33 cellular contexts compared by ENCODE assay signal in genomic region chr9:8889100-8889499, GRCh38.
DNase-seq lines count a peak whose midpoint lies in the region; ATAC-seq, FAIRE-seq and TF ChIP-seq lines count a peak whose summit lies in the region.
"Had no signal": no experiment of that assay in that cellular context is flagged by ENCODE, and none has a peak within 500 bp of the region (broad histone marks: within the 10 kb centered on the region; RNA-seq: fewer than 3 reads in every experiment).

No MANE protein-coding gene starts in this region.

- no peak overlapping the region for H2BK15ac ChIP-seq in IMR-90 (ENCODE audit: low read depth, low read length)
- no peak overlapping the region for H2BK15ac ChIP-seq in H1 (ENCODE audit: low read length)

- H3K4me3 ChIP-seq in HepG2 (replicated peaks in 1 of 3; ENCODE audit: insufficient read depth in 1 of 3, low read depth in 2 of 3, low read length in 3 of 3) (no peak overlapping the region), right lobe of liver (no peak overlapping the region), HEK293 (ENCODE audit: low read depth, low read length) (no peak overlapping the region), IMR-90 (ENCODE audit: insufficient read depth, low read depth, low read length) (no peak overlapping the region), H1 (ENCODE audit: extremely low read depth in 1 of 4, insufficient read depth in 2 of 4, low read depth in 3 of 4, low read length in 4 of 4) (no peak overlapping the region)
- H3K4me3 ChIP-seq: A549; BLaER1; BLaER1 treated with 17β-estradiol and CSF1 and Interleukin-3, amounts not matched to agents 10 nM and 100 nM had no signal

- H3K56ac ChIP-seq in IMR-90 (ENCODE audit: extremely low read depth, insufficient read depth, low read length) (no peak overlapping the region), H1 (replicated peaks; ENCODE audit: insufficient read length, low read depth, low read length) (no peak overlapping the region)

- 0% methylated on average over 1 of the region's 1 CpG for WGBS in HepG2 (ENCODE audit: low lambda C conversion rate)
- WGBS in right lobe of liver (ENCODE audit: insufficient coverage, low coverage, low lambda C conversion rate, missing lambda C conversion rate), result 73% methylated on average over 1 of the region's 1 CpG
- WGBS in IMR-90 (ENCODE audit: extremely low coverage in 2 of 2, insufficient read length in 1 of 2), 2 experiments, result no CpG with 5 or more reads among the region's 1 CpG
- WGBS in H1 (ENCODE audit: extremely low coverage in 1 of 2, insufficient coverage in 1 of 2, insufficient read length in 1 of 2, insufficient replicate concordance in 2 of 2, low coverage in 1 of 2, low lambda C conversion rate in 2 of 2, missing lambda C conversion rate in 1 of 2), 2 experiments, result 82 to 100% methylated on average over 1 of the region's 1 CpG

- no peaks in the 10 kb centered on the region for H3K36me3 ChIP-seq in HepG2 (replicated peaks in 1 of 2; ENCODE audit: control insufficient read depth in 1 of 2, insufficient read depth in 2 of 2, low read length in 2 of 2)
- no peaks in the 10 kb centered on the region for H3K36me3 ChIP-seq in right lobe of liver
- no peaks in the 10 kb centered on the region for H3K36me3 ChIP-seq in HEK293 (ENCODE audit: control insufficient read depth in 2 of 2, insufficient read depth in 1 of 2, low read length in 2 of 2)
- H3K36me3 ChIP-seq in IMR-90 (ENCODE audit: control insufficient read depth, insufficient read depth, low read length), result no peaks in the 10 kb centered on the region
- no peaks in the 10 kb centered on the region for H3K36me3 ChIP-seq in H1 (ENCODE audit: control insufficient read depth in 2 of 4, insufficient read depth in 4 of 4, low read length in 3 of 4)
- H3K36me3 ChIP-seq: BE2C; BLaER1; BLaER1 treated with 17β-estradiol and CSF1 and Interleukin-3, amounts not matched to agents 10 nM and 100 nM had no signal

- H2BK120ac ChIP-seq in IMR-90 (ENCODE audit: low read depth, low read length), result no peak overlapping the region
- H2BK120ac ChIP-seq in H1 (replicated peaks; ENCODE audit: low read depth, low read length), result no peak overlapping the region

- H3K14ac ChIP-seq in IMR-90 (replicated peaks; ENCODE audit: low read depth, low read length), result no peak overlapping the region
- no peak overlapping the region for H3K14ac ChIP-seq in H1 (ENCODE audit: insufficient read length)

- no peaks in the 10 kb centered on the region for H3K27me3 ChIP-seq in HepG2 (ENCODE audit: control insufficient read depth in 1 of 2, insufficient read depth in 2 of 2, low read length in 2 of 2)
- no peaks in the 10 kb centered on the region for H3K27me3 ChIP-seq in right lobe of liver
- no peaks in the 10 kb centered on the region for H3K27me3 ChIP-seq in IMR-90 (ENCODE audit: control insufficient read depth, insufficient read depth, low read length)
- H3K27me3 ChIP-seq in H1 (replicated peaks in 1 of 4; ENCODE audit: control insufficient read depth in 3 of 4, extremely low read depth in 1 of 4, insufficient read depth in 3 of 4, low read length in 3 of 4), result no peaks in the 10 kb centered on the region
- H3K27me3 ChIP-seq: BE2C; BLaER1; BLaER1 treated with 17β-estradiol and CSF1 and Interleukin-3, amounts not matched to agents 10 nM and 100 nM had no signal

- no peaks in the 10 kb centered on the region for H3K4me1 ChIP-seq in HepG2 (ENCODE audit: insufficient read depth, low read length)
- no peaks in the 10 kb centered on the region for H3K4me1 ChIP-seq in right lobe of liver
- H3K4me1 ChIP-seq in HEK293 (ENCODE audit: control insufficient read depth, insufficient read depth, low read length), result peaks cover 3% of the 10 kb centered on the region; the same call in 1 of the 2 replicates
- H3K4me1 ChIP-seq in IMR-90 (ENCODE audit: control insufficient read depth, insufficient read depth, low read length), result no peaks in the 10 kb centered on the region
- H3K4me1 ChIP-seq in H1 (replicated peaks in 1 of 4; ENCODE audit: control insufficient read depth in 3 of 4, insufficient read depth in 4 of 4, low read length in 3 of 4), result peaks cover 0 to 2% (median 0%) of the 10 kb centered on the region in 4 experiments; a peak in 1 of 7 replicates
- H3K4me1 ChIP-seq: A549; BE2C; BLaER1; BLaER1 treated with 17β-estradiol and CSF1 and Interleukin-3, amounts not matched to agents 10 nM and 100 nM; Caco-2 had no signal

- no peak overlapping the region for H4K5ac ChIP-seq in IMR-90 (ENCODE audit: low read depth, low read length)
- H4K5ac ChIP-seq in H1 (ENCODE audit: insufficient read length, low read depth, low read length), result no peak overlapping the region

- no peak overlapping the region for H2BK12ac ChIP-seq in H1 (ENCODE audit: low read depth, low read length)

- POLR2A ChIA-PET in HepG2 (lab: Yijun Ruan, JAX), result no interaction called here
- POLR2A ChIA-PET in HEK293 (lab: Yijun Ruan, JAX), result no interaction called here
- POLR2A ChIA-PET in IMR-90 (lab: Charles Lee; ENCODE audit: unreplicated experiment), result no interaction called here
- POLR2A ChIA-PET in H1 (lab: Charles Lee; ENCODE audit: partially characterized antibody), result no interaction called here

- TF ChIP-seq POLR2A in HepG2 (IDR thresholded peaks at IDR 0.05; ENCODE audit: insufficient read depth in 1 of 2, low read depth in 2 of 2, low read length in 2 of 2) (no peak), right lobe of liver (IDR thresholded peaks at IDR 0.05) (no peak), IMR-90 (IDR thresholded peaks at IDR 0.05; ENCODE audit: low read depth, low read length) (no peak), H1 (IDR thresholded peaks at IDR 0.05; ENCODE audit: control extremely low read depth in 1 of 2, low read depth in 2 of 2, low read length in 2 of 2) (no peak)

- H3K9ac ChIP-seq in HepG2 (ENCODE audit: insufficient read depth, low read depth, low read length) (no peak overlapping the region), IMR-90 (ENCODE audit: low read depth, low read length) (no peak overlapping the region), H1 (replicated peaks in 1 of 4; ENCODE audit: extremely low read depth in 1 of 4, low read depth in 3 of 4, low read length in 3 of 4) (no peak overlapping the region)
- H3K9ac ChIP-seq: BLaER1; BLaER1 treated with 17β-estradiol and CSF1 and Interleukin-3, amounts not matched to agents 10 nM and 100 nM had no signal

- no peaks in the 10 kb centered on the region for H3K9me1 ChIP-seq in IMR-90 (ENCODE audit: insufficient read depth, low read length)

- BruUV-seq in HepG2 (replicated peaks; lab: Mats Ljungman, UMichigan) (no TSS peak), IMR-90 (replicated peaks; lab: Mats Ljungman, UMichigan) (no TSS peak)

- H4K91ac ChIP-seq in IMR-90 (ENCODE audit: insufficient read depth, low read depth, low read length) (no peak overlapping the region), H1 (replicated peaks; ENCODE audit: insufficient read length, low read length) (no peak overlapping the region)

- no peak overlapping the region for H2AFZ ChIP-seq in HepG2 (ENCODE audit: low read length)
- H2AFZ ChIP-seq in IMR-90 (replicated peaks; ENCODE audit: low read length, poor library complexity), result no peak overlapping the region
- H2AFZ ChIP-seq in H1 (ENCODE audit: low read length), result no peak overlapping the region

- ATAC-seq in HepG2, result no peak
- ATAC-seq in right lobe of liver, result no peak
- no peak for ATAC-seq in IMR-90 (ENCODE audit: low read depth)
- ATAC-seq in HG02610 (IDR thresholded peaks at IDR 0.05; ENCODE audit: unreplicated experiment), result no peak
- ATAC-seq: A549; CD8-positive, alpha-beta T cell had no signal

- no peak overlapping the region for H3K18ac ChIP-seq in IMR-90 (ENCODE audit: low read depth, low read length)
- no peak overlapping the region for H3K18ac ChIP-seq in H1 (ENCODE audit: extremely low read depth, low read length)

- no peak for DNase-seq in HepG2 (ENCODE audit: low spot score)
- no peak for DNase-seq in right lobe of liver
- no peak for DNase-seq in IMR-90
- no peak for DNase-seq in H1 (ENCODE audit: low read depth in 1 of 2, low spot score in 2 of 2)
- no peak for DNase-seq in NCI-H2107 treated with DMSO at 0.1 percent for 48 hours (lab: John Stamatoyannopoulos, UW; ENCODE audit: unreplicated experiment)
- DNase-seq in 8988T, result no peak
- DNase-seq: ACHN; AML-193; BE2C; C1 segment of cervical spinal cord; Caco-2; Calu3; CD4-positive, alpha-beta memory T cell; CD4-positive, alpha-beta T cell; CD4-positive, CD25-positive, alpha-beta regulatory T cell; CD8-positive, alpha-beta memory T cell; CD8-positive, alpha-beta T cell; COR-L47; DMS 273 treated with DMSO at 0.1 percent for 48 hours; DMS153; DMS53; DMS79; DND-41; EL had no signal

- H2BK20ac ChIP-seq in IMR-90 (ENCODE audit: low read depth, low read length) (no peak overlapping the region), H1 (ENCODE audit: low read length) (no peak overlapping the region)

- H2BK5ac ChIP-seq in IMR-90 (ENCODE audit: low read depth, low read length, poor library complexity, severe bottlenecking) (no peak overlapping the region), H1 (ENCODE audit: low read depth, low read length) (no peak overlapping the region)

- no peaks in the 10 kb centered on the region for H3K79me1 ChIP-seq in IMR-90 (ENCODE audit: low read depth in 1 of 2, low read length in 2 of 2)
- H3K79me1 ChIP-seq in H1 (ENCODE audit: low read depth, low read length), result no peaks in the 10 kb centered on the region

- dilution Hi-C loops in IMR-90 (cut with HindIII; ENCODE audit: low sequenced_read_pairs, unreplicated experiment), result no loop called here

- intact Hi-C loops in HepG2 (cut with micrococcal nuclease; ENCODE audit: unreplicated experiment) (no loop called here), right lobe of liver (cut with DNase I) (no loop called here), IMR-90 (cut with micrococcal nuclease) (no loop called here)

- no peak for TF ChIP-seq CTCF in HepG2 (CRISPR knock-in tag; IDR thresholded peaks at IDR 0.05)
- TF ChIP-seq CTCF in right lobe of liver (IDR thresholded peaks at IDR 0.05), result no peak
- TF ChIP-seq CTCF in HEK293 (tag by site-specific recombination; IDR thresholded peaks at IDR 0.05), result no peak
- no peak for TF ChIP-seq CTCF in IMR-90 (conservative IDR thresholded peaks at IDR 0.05; ENCODE audit: low read depth, low read length)
- TF ChIP-seq CTCF in H1 (IDR thresholded peaks at IDR 0.05; ENCODE audit: control extremely low read depth in 1 of 3, insufficient read depth in 1 of 3, low read depth in 1 of 3, low read length in 3 of 3), result no peak

- H3K4ac ChIP-seq in IMR-90 (ENCODE audit: low read depth, low read length) (no peak overlapping the region), H1 (replicated peaks; ENCODE audit: insufficient read length, low read depth, low read length) (no peak overlapping the region)

- CTCF ChIA-PET in HepG2 (lab: Yijun Ruan, JAX; ENCODE audit: low intra/inter-chr PET ratio, low total read pairs), result no interaction called here
- CTCF ChIA-PET in HEK293 (lab: Yijun Ruan, JAX), result interaction anchor here (0.6 kb wide), 1 partner anchor 50 kb away, joined by 3 read pairs; no protein-coding TSS in a partner anchor
- CTCF ChIA-PET in IMR-90 (lab: Yijun Ruan, JAX), result no interaction called here
- CTCF ChIA-PET in H1 (lab: Charles Lee; ENCODE audit: partially characterized antibody), result interaction anchor here (0.9 kb wide), 1 partner anchor 9 kb away, joined by 4 read pairs; no protein-coding TSS in a partner anchor

- TF ChIP-seq EP300 in HepG2 (IDR thresholded peaks at IDR 0.05; ENCODE audit: low read depth in 2 of 2, low read length in 2 of 2), result no peak
- no peak for TF ChIP-seq EP300 in HepG2 (CRISPR knock-in tag; IDR thresholded peaks at IDR 0.05; ENCODE audit: borderline replicate concordance)
- TF ChIP-seq EP300 in H1 (IDR thresholded peaks at IDR 0.05; ENCODE audit: borderline replicate concordance in 1 of 2, low read depth in 2 of 2, low read length in 2 of 2), result no peak

- H3K23ac ChIP-seq in IMR-90 (ENCODE audit: low read depth, low read length) (no peak overlapping the region), H1 (ENCODE audit: insufficient read length) (no peak overlapping the region)

- no peak for FAIRE-seq in HepG2 (lab: Jason Lieb, UNC)
- FAIRE-seq in H1 (lab: Jason Lieb, UNC), result no peak
- FAIRE-seq: A204.1, A549, D721Med had no signal

- H3K4me2 ChIP-seq in HepG2 (ENCODE audit: low read depth, low read length) (no peak overlapping the region), IMR-90 (ENCODE audit: low read depth, low read length) (no peak overlapping the region), H1 (ENCODE audit: insufficient read depth in 1 of 2, low read depth in 2 of 2, low read length in 2 of 2) (no peak overlapping the region)
- H3K4me2 ChIP-seq: A549; BLaER1; BLaER1 treated with 17β-estradiol and CSF1 and Interleukin-3, amounts not matched to agents 10 nM and 100 nM had no signal

- no peaks in the 10 kb centered on the region for H3K79me2 ChIP-seq in HepG2 (ENCODE audit: insufficient read depth, low read length)
- no peaks in the 10 kb centered on the region for H3K79me2 ChIP-seq in H1 (ENCODE audit: control insufficient read depth in 1 of 2, insufficient read depth in 2 of 2, low read length in 2 of 2)

- H2AK9ac ChIP-seq in IMR-90 (replicated peaks; ENCODE audit: low read depth, low read length, poor library complexity), result no peak overlapping the region

- no peaks in the 10 kb centered on the region for H4K20me1 ChIP-seq in HepG2 (ENCODE audit: insufficient read depth, low read length)
- no peaks in the 10 kb centered on the region for H4K20me1 ChIP-seq in IMR-90 (ENCODE audit: insufficient read depth, low read length)
- H4K20me1 ChIP-seq in H1 (replicated peaks in 1 of 2; ENCODE audit: control insufficient read depth in 1 of 2, insufficient read depth in 2 of 2, low read length in 2 of 2), result no peaks in the 10 kb centered on the region
- H4K20me1 ChIP-seq: BLaER1; BLaER1 treated with 17β-estradiol and CSF1 and Interleukin-3, amounts not matched to agents 10 nM and 100 nM had no signal

- in situ Hi-C loops in HepG2 (cut with HindIII; ENCODE audit: extremely low pct_ligation_motif_present, low pct_unique_long_range_greater_than_20kb) (no loop called here), IMR-90 (cut with MboI; ENCODE audit: low sequenced_read_pairs) (no loop called here)

- H3K9me3 ChIP-seq in HepG2 (ENCODE audit: low read length) (no peaks in the 10 kb centered on the region), right lobe of liver (no peaks in the 10 kb centered on the region), HEK293 (ENCODE audit: control insufficient read depth, insufficient read depth, low read depth, low read length) (no peaks in the 10 kb centered on the region), IMR-90 (ENCODE audit: control insufficient read depth, insufficient read depth, low read length) (peaks cover 2% of the 10 kb centered on the region; the same call in 1 of the 2 replicates), H1 (ENCODE audit: insufficient read depth in 2 of 2, low read depth in 1 of 2, low read length in 1 of 2) (no peaks in the 10 kb centered on the region)
- H3K9me3 ChIP-seq: A549; BE2C; BLaER1; BLaER1 treated with 17β-estradiol and CSF1 and Interleukin-3, amounts not matched to agents 10 nM and 100 nM; Caco-2 had no signal

- no peak overlapping the region for H2AK5ac ChIP-seq in IMR-90 (ENCODE audit: low read depth, low read length)
- no peak overlapping the region for H2AK5ac ChIP-seq in H1 (ENCODE audit: low read depth, low read length)

- no peaks in the 10 kb centered on the region for H3K23me2 ChIP-seq in H1 (ENCODE audit: low read depth, low read length)

- H3K27ac ChIP-seq in HepG2 (ENCODE audit: extremely low read length, insufficient read depth, low read length) (no peak overlapping the region), right lobe of liver (no peak overlapping the region), HEK293 (ENCODE audit: extremely low read depth, low read depth, low read length) (no peak overlapping the region), IMR-90 (ENCODE audit: insufficient read depth, low read length) (no peak overlapping the region), H1 (ENCODE audit: low read depth, low read length) (no peak overlapping the region)
- H3K27ac ChIP-seq: 22Rv1; A549; BLaER1; BLaER1 treated with 17β-estradiol and CSF1 and Interleukin-3, amounts not matched to agents 10 nM and 100 nM; C4-2B had no signal

- H4K8ac ChIP-seq in IMR-90 (ENCODE audit: low read depth in 2 of 2, low read length in 2 of 2) (no peak overlapping the region), H1 (ENCODE audit: extremely low read depth, insufficient read depth, low read length) (no peak overlapping the region)

- TF ChIP-seq RAD21 in HepG2 (CRISPR knock-in tag; IDR thresholded peaks at IDR 0.05), result no peak
- no peak for TF ChIP-seq RAD21 in IMR-90 (IDR thresholded peaks at IDR 0.05; ENCODE audit: low read length)
- TF ChIP-seq RAD21 in H1 (IDR thresholded peaks at IDR 0.05 in 1 of 2, conservative IDR thresholded peaks at IDR 0.05 in 1 of 2; ENCODE audit: low read depth in 2 of 2, low read length in 2 of 2), result no peak

Comparison
In these comparisons a context has a peak if more than half of its experiments do, and no peak if none do; other contexts are left out.
1. CTCF ChIA-PET loops: an anchor here in HEK293 (0.6 kb wide) and H1 (0.9 kb wide); none called in HepG2 and IMR-90.